8 cellular contexts compared by ENCODE assay signal in genomic region chr5:37839441-37840035, GRCh38. TPM values are rescaled to one million over a fixed set of nuclear protein-coding genes. Genes with fewer than 3 reads are reported as not detected.
DNase-seq lines count a peak whose midpoint lies in the region; ATAC-seq, FAIRE-seq and TF ChIP-seq lines count a peak whose summit lies in the region.

No MANE protein-coding gene starts in this region.

- TF ChIP-seq EP300 in A549 (IDR thresholded peaks at IDR 0.05): no peak

- H3K36me3 Mint-ChIP-seq in glutamatergic neuron (ENCODE audit: unreplicated experiment): no peaks in the 10 kb centered on the region
- no peaks in the 10 kb centered on the region for H3K36me3 Mint-ChIP-seq in progenitor cell of endocrine pancreas (ENCODE audit: insufficient read depth)

- TF ChIP-seq CTCF in A549 (IDR thresholded peaks at IDR 0.05) (no peak), glutamatergic neuron (IDR thresholded peaks at IDR 0.05; ENCODE audit: partially characterized antibody, unreplicated experiment) (no peak), progenitor cell of endocrine pancreas (IDR thresholded peaks at IDR 0.05; ENCODE audit: unreplicated experiment) (no peak)

- 0% methylated on average over 3 of the region's 64 CpGs for WGBS in A549 (ENCODE audit: missing lambda C conversion rate)

- H3K4me2 ChIP-seq in A549: peak overlapping the region; percentile 95

- peaks cover 7% of the 10 kb centered on the region for H3K9me3 Mint-ChIP-seq in glutamatergic neuron (ENCODE audit: unreplicated experiment)
- H3K9me3 Mint-ChIP-seq in progenitor cell of endocrine pancreas (ENCODE audit: low read depth): no peaks in the 10 kb centered on the region

- no peak for TF ChIP-seq POLR2A in A549 (IDR thresholded peaks at IDR 0.05; ENCODE audit: low read length)

- peak overlapping the region; percentile 85 for H3K4me3 Mint-ChIP-seq in glutamatergic neuron (ENCODE audit: unreplicated experiment)
- peak overlapping the region; percentile 63 for H3K4me3 Mint-ChIP-seq in progenitor cell of endocrine pancreas (ENCODE audit: low read depth)

- peak overlapping the region; percentile 58 for H3K4me3 ChIP-seq in A549
- peak overlapping the region; percentile 77 for H3K4me3 ChIP-seq in SK-N-MC

- H3K36me3 ChIP-seq in SK-N-MC (ENCODE audit: insufficient read depth, low read length): no peaks in the 10 kb centered on the region

- no peak for TF ChIP-seq RAD21 in A549 (conservative IDR thresholded peaks at IDR 0.05 in 1 of 2, IDR thresholded peaks at IDR 0.05 in 1 of 2)

- peaks cover 18% of the 10 kb centered on the region for H3K4me1 ChIP-seq in A549

- FAIRE-seq in A549 (lab: Jason Lieb, UNC): no peak

- H3K27me3 Mint-ChIP-seq in glutamatergic neuron (ENCODE audit: unreplicated experiment): peaks cover 26% of the 10 kb centered on the region
- H3K27me3 Mint-ChIP-seq in progenitor cell of endocrine pancreas: peaks cover 90% of the 10 kb centered on the region

- peak overlapping the region; percentile 49 to 72; a peak in 4 of 6 replicates for H3K27ac ChIP-seq in A549
- no peak overlapping the region for H3K27ac ChIP-seq in SK-N-MC

- peak; percentile 69 to 75 for ATAC-seq in A549
- no peak for ATAC-seq in GM21367 (IDR thresholded peaks at IDR 0.05; ENCODE audit: unreplicated experiment)

- DNase-seq in A549 (ENCODE audit: low read depth in 1 of 2, low spot score in 1 of 2) (peak; percentile 33 to 57), H4 (ENCODE audit: low spot score) (peak; percentile 34), SK-N-MC (ENCODE audit: low read depth, low spot score) (no peak), glutamatergic neuron (peak; percentile 72), progenitor cell of endocrine pancreas (ENCODE audit: low spot score, unreplicated experiment) (peak; percentile 25), NAMALWA (ENCODE audit: low spot score) (no peak)
- no peak for DNase-seq in activated effector memory CD4-positive, alpha-beta T cell treated with Interleukin-2 at 50 U/mL for 16 hours

- CTCF ChIA-PET in A549 (lab: Yijun Ruan, JAX): interaction anchor here (0.6 to 4.1 kb wide), 6 partner anchors 14 to 426 kb away, joined by 3 to 28 read pairs (median 3); no protein-coding TSS in a partner anchor

- H3K9ac ChIP-seq in SK-N-MC (ENCODE audit: insufficient read length): peak overlapping the region; percentile 72

- H3K9me3 ChIP-seq in A549: no peaks in the 10 kb centered on the region; the same call in 2 of the 3 replicates
- H3K9me3 ChIP-seq in SK-N-MC (ENCODE audit: low read depth, low read length): no peaks in the 10 kb centered on the region

- POLR2A ChIA-PET in A549 (lab: Yijun Ruan, JAX): interaction anchor here (0.6 to 0.7 kb wide), 2 partner anchors 171 to 367 kb away, joined by 3 read pairs; no protein-coding TSS in a partner anchor

- H3K4me1 Mint-ChIP-seq in glutamatergic neuron (ENCODE audit: low read depth, unreplicated experiment) (peaks cover 13% of the 10 kb centered on the region), progenitor cell of endocrine pancreas (ENCODE audit: low read depth) (peaks cover 12% of the 10 kb centered on the region)

- H3K27ac Mint-ChIP-seq in glutamatergic neuron (ENCODE audit: unreplicated experiment): no peak overlapping the region
- H3K27ac Mint-ChIP-seq in progenitor cell of endocrine pancreas: no peak overlapping the region

TF ChIP-seq in A549, 52 proteins besides CTCF, POLR2A, EP300 and RAD21:
- TF ChIP-seq REST (IDR thresholded peaks at IDR 0.05) (no peak), CEBPB (IDR thresholded peaks at IDR 0.05) (no peak), HOXB5 (CRISPR knock-in tag; IDR thresholded peaks at IDR 0.05) (no peak), CBX8 (IDR thresholded peaks at IDR 0.05) (no peak), RARB (CRISPR knock-in tag; IDR thresholded peaks at IDR 0.05) (no peak), HES2 (IDR thresholded peaks at IDR 0.05) (no peak), MYC (IDR thresholded peaks at IDR 0.05; ENCODE audit: borderline replicate concordance, low read length) (no peak), ZFP36 (IDR thresholded peaks at IDR 0.05; ENCODE audit: borderline replicate concordance, partially characterized antibody) (no peak), FOSB (CRISPR knock-in tag; IDR thresholded peaks at IDR 0.05) (no peak), SREBF2 (IDR thresholded peaks at IDR 0.05) (no peak), HOXB13 (CRISPR knock-in tag; IDR thresholded peaks at IDR 0.05; ENCODE audit: low read depth) (no peak), KDM1A (IDR thresholded peaks at IDR 0.05; ENCODE audit: low read depth) (no peak), CBX2 (IDR thresholded peaks at IDR 0.05; ENCODE audit: borderline replicate concordance, low read depth) (no peak), CHD4 (IDR thresholded peaks at IDR 0.05; ENCODE audit: borderline replicate concordance) (no peak), EHMT2 (IDR thresholded peaks at IDR 0.05; ENCODE audit: low read depth) (no peak)

RNA-seq across cellular contexts. Expression of gene GDNF, which starts 0.3 kb away (rescaled TPM):
- 0.01 and 0.03 TPM in 2 replicates for polyA plus RNA-seq in A549 (2011; rRNA removed)
- polyA plus RNA-seq in A549 (2012; cell fraction: cytosol; rRNA removed): not detected in 2 replicates
- polyA plus RNA-seq in A549 (2012; cell fraction: nucleus; rRNA removed): 0.01 TPM in 1 of 2 replicates, not detected in the other
- polyA plus RNA-seq in A549 (2017; fragmentation: RNase III; extraction: RNeasy Plus Mini Kit Qiagen cat#74134 plus additional on column Dnase treatment): not detected in 3 replicates
- 0.05 TPM in 1 of 2 replicates, not detected in the other for polyA minus RNA-seq in A549 (2011; rRNA and poly(A)+ RNA removed)
- total RNA-seq in H4 (2014; rRNA removed; shearing (Covaris generic)): not detected in 2 replicates
- 0.51 TPM for total RNA-seq in glutamatergic neuron (ENCODE audit: unreplicated experiment)
- total RNA-seq in progenitor cell of endocrine pancreas: 0.47 and 0.57 TPM in 2 replicates

Comparison
In these comparisons a context has a peak if more than half of its experiments do, and no peak if none do; other contexts are left out.
1. DNase-seq: peak in A549 (2 of 2), H4 (single experiment), glutamatergic neuron (single experiment) and progenitor cell of endocrine pancreas (single experiment); none in SK-N-MC (single experiment), NAMALWA (single experiment) and activated effector memory CD4-positive, alpha-beta T cell treated with Interleukin-2 at 50 U/mL for 16 hours (single experiment).